29 cellular contexts compared by ENCODE assay signal in genomic region chr3:62732183-62732904, GRCh38.
A peak's percentile ranks its signal among the peaks of the same experiment; 100 is the strongest.
DNase-seq lines count a peak whose midpoint lies in the region; ATAC-seq, FAIRE-seq and TF ChIP-seq lines count a peak whose summit lies in the region.
"Had no signal": no experiment of that assay in that cellular context is flagged by ENCODE, and none has a peak within 500 bp of the region (broad histone marks: within the 10 kb centered on the region; RNA-seq: fewer than 3 reads in every experiment).

No MANE protein-coding gene starts in this region.

- no peak overlapping the region for H2AFZ ChIP-seq in HepG2 (ENCODE audit: low read length)
- H2AFZ ChIP-seq: PC-9 had no signal

- CTCF ChIA-PET in HepG2 (lab: Yijun Ruan, JAX; ENCODE audit: low intra/inter-chr PET ratio, low total read pairs), result no interaction called here
- CTCF ChIA-PET in WTC11 (lab: Charles Lee), result interaction anchor here (1.1 kb wide), 1 partner anchor 63 kb away, joined by 12 read pairs; no protein-coding TSS in a partner anchor
- CTCF ChIA-PET in CD8-positive, alpha-beta memory T cell (lab: Charles Lee), result no interaction called here

- no peaks in the 10 kb centered on the region for H3K79me2 ChIP-seq in HepG2 (ENCODE audit: insufficient read depth, low read length)

- peak; percentile 57 for FAIRE-seq in HepG2 (lab: Jason Lieb, UNC)
- FAIRE-seq in GM12891 (lab: Jason Lieb, UNC), result no peak
- FAIRE-seq: GM12878 had no signal

- TF ChIP-seq EP300 in HepG2 (IDR thresholded peaks at IDR 0.05; ENCODE audit: low read depth in 2 of 2, low read length in 2 of 2), result peak; percentile 61 to 89; a peak in 2 of 4 replicates
- peak; percentile 91 for TF ChIP-seq EP300 in HepG2 (CRISPR knock-in tag; IDR thresholded peaks at IDR 0.05; ENCODE audit: borderline replicate concordance)

- in situ Hi-C loops in HepG2 (cut with HindIII; ENCODE audit: extremely low pct_ligation_motif_present, low pct_unique_long_range_greater_than_20kb), result no loop called here

- peak overlapping the region; percentile 36 for H3K4me2 ChIP-seq in HepG2 (ENCODE audit: low read depth, low read length)
- H3K4me2 ChIP-seq: PC-9 had no signal

- H3K4me1 ChIP-seq in HepG2 (ENCODE audit: insufficient read depth, low read length) (peaks cover 21% of the 10 kb centered on the region), right lobe of liver (no peaks in the 10 kb centered on the region), endodermal cell (ENCODE audit: control insufficient read depth, insufficient read depth, low read length) (no peaks in the 10 kb centered on the region)
- no peaks in the 10 kb centered on the region for H3K4me1 ChIP-seq in CD8-positive, alpha-beta memory T cell (ENCODE audit: insufficient read depth, low read length)
- H3K4me1 ChIP-seq: BE2C had no signal

- intact Hi-C loops in HepG2 (cut with micrococcal nuclease; ENCODE audit: unreplicated experiment), result no loop called here
- intact Hi-C loops in right lobe of liver (cut with DNase I), result no loop called here
- intact Hi-C loops in left colon (cut with DNase I, micrococcal nuclease), result no loop called here

- no peaks in the 10 kb centered on the region for H4K20me1 ChIP-seq in HepG2 (ENCODE audit: insufficient read depth, low read length)

- H3K27me3 ChIP-seq in HepG2 (ENCODE audit: control insufficient read depth in 1 of 2, insufficient read depth in 2 of 2, low read length in 2 of 2) (no peaks in the 10 kb centered on the region; a peak in 1 of 5 replicates), right lobe of liver (no peaks in the 10 kb centered on the region), endodermal cell (ENCODE audit: control insufficient read depth, insufficient read depth, low read length, poor library complexity, severe bottlenecking) (no peaks in the 10 kb centered on the region)
- H3K27me3 ChIP-seq in CD8-positive, alpha-beta memory T cell (ENCODE audit: insufficient read depth, low read length, poor library complexity, severe bottlenecking), result no peaks in the 10 kb centered on the region
- H3K27me3 ChIP-seq: BE2C, SJSA1 had no signal

- H3K9ac ChIP-seq in HepG2 (ENCODE audit: insufficient read depth, low read depth, low read length), result peak overlapping the region; percentile 23; the same call in 1 of the 2 replicates
- H3K9ac ChIP-seq in endodermal cell (ENCODE audit: extremely low read depth, low read length, poor library complexity, severe bottlenecking), result no peak overlapping the region

- TF ChIP-seq RAD21 in HepG2 (CRISPR knock-in tag; IDR thresholded peaks at IDR 0.05), result no peak

- DNase-seq in HepG2 (ENCODE audit: low spot score), result peak; percentile 88
- DNase-seq in right lobe of liver, result no peak
- no peak for DNase-seq in WTC11 (ENCODE audit: low spot score)
- peak in 1 of 2 donors; percentile 34 for DNase-seq in left colon
- DNase-seq in GM12891 (ENCODE audit: insufficient read length, low spot score), result no peak
- no peak for DNase-seq in CD8-positive, alpha-beta memory T cell
- DNase-seq in endodermal cell, result no peak
- DNase-seq: 8988T, ACHN, BE2C, DMS53, GDM1, Karpas-422, NCI-H1092, NCI-H1417 treated with DMSO at 0.1 percent for 48 hours, NCI-H1694 treated with DMSO at 0.1 percent for 48 hours, NCI-H2081 treated with DMSO at 0.1 percent for 48 hours, NCI-H2171, NCI-H226, NCI-H524, NCI-H774, PC-9 had no signal

- POLR2A ChIA-PET in HepG2 (lab: Yijun Ruan, JAX) (no interaction called here), WTC11 (lab: Charles Lee) (interaction anchor here (0.5 kb wide), 1 partner anchor 40 kb away, joined by 3 read pairs; no protein-coding TSS in a partner anchor)
- POLR2A ChIA-PET in CD8-positive, alpha-beta memory T cell (lab: Charles Lee), result no interaction called here

- WGBS in HepG2 (ENCODE audit: low lambda C conversion rate), result 7% methylated on average over 5 of the region's 5 CpGs
- 65% methylated on average over 5 of the region's 5 CpGs for WGBS in right lobe of liver (ENCODE audit: insufficient coverage, low coverage, low lambda C conversion rate, missing lambda C conversion rate)
- WGBS in endodermal cell (ENCODE audit: insufficient coverage in 1 of 2, insufficient read length in 1 of 2), 2 experiments, result 94 to 100% methylated on average over 4 to 5 of the region's 5 CpGs

- H3K4me3 Mint-ChIP-seq in WTC11 (no peak overlapping the region), endodermal cell (no peak overlapping the region)
- H3K4me3 Mint-ChIP-seq in CD8-positive, alpha-beta memory T cell, result no peak overlapping the region
- H3K4me3 Mint-ChIP-seq: CD14-positive monocyte had no signal

- no peak for TF ChIP-seq CTCF in HepG2 (CRISPR knock-in tag; IDR thresholded peaks at IDR 0.05)
- no peak for TF ChIP-seq CTCF in right lobe of liver (IDR thresholded peaks at IDR 0.05)
- TF ChIP-seq CTCF in WTC11 (IDR thresholded peaks at IDR 0.05), result no peak
- no peak for TF ChIP-seq CTCF in endodermal cell (conservative IDR thresholded peaks at IDR 0.05)

- H3K27ac Mint-ChIP-seq in WTC11 (no peak overlapping the region), endodermal cell (no peak overlapping the region)
- H3K27ac Mint-ChIP-seq in CD8-positive, alpha-beta memory T cell, result no peak overlapping the region
- H3K27ac Mint-ChIP-seq: CD14-positive monocyte had no signal

- H3K36me3 ChIP-seq in HepG2 (replicated peaks in 1 of 2; ENCODE audit: control insufficient read depth in 1 of 2, insufficient read depth in 2 of 2, low read length in 2 of 2) (no peaks in the 10 kb centered on the region), right lobe of liver (no peaks in the 10 kb centered on the region), endodermal cell (ENCODE audit: control insufficient read depth, insufficient read depth, low read length) (no peaks in the 10 kb centered on the region)
- H3K36me3 ChIP-seq in CD8-positive, alpha-beta memory T cell (ENCODE audit: insufficient read depth, low read length), result no peaks in the 10 kb centered on the region
- H3K36me3 ChIP-seq: BE2C, SJSA1 had no signal

- H3K4me3 ChIP-seq in HepG2 (replicated peaks in 1 of 3; ENCODE audit: insufficient read depth in 1 of 3, low read depth in 2 of 3, low read length in 3 of 3) (no peak overlapping the region), right lobe of liver (no peak overlapping the region), endodermal cell (ENCODE audit: low read length) (no peak overlapping the region)
- no peak overlapping the region for H3K4me3 ChIP-seq in CD8-positive, alpha-beta memory T cell (ENCODE audit: low read length)
- H3K4me3 ChIP-seq: GM12878, PC-9, SJSA1 had no signal

- no peaks in the 10 kb centered on the region for H3K27me3 Mint-ChIP-seq in WTC11 (ENCODE audit: low read depth)
- no peaks in the 10 kb centered on the region for H3K27me3 Mint-ChIP-seq in CD8-positive, alpha-beta memory T cell
- no peaks in the 10 kb centered on the region for H3K27me3 Mint-ChIP-seq in endodermal cell (ENCODE audit: insufficient read depth)

- TF ChIP-seq POLR2A in HepG2 (IDR thresholded peaks at IDR 0.05; ENCODE audit: insufficient read depth in 1 of 2, low read depth in 2 of 2, low read length in 2 of 2) (no peak), right lobe of liver (IDR thresholded peaks at IDR 0.05) (no peak), GM12891 (IDR thresholded peaks at IDR 0.05; ENCODE audit: low read depth, low read length) (no peak)

- BruUV-seq in HepG2 (replicated peaks; lab: Mats Ljungman, UMichigan), result no TSS peak

- H3K9me3 ChIP-seq in HepG2 (ENCODE audit: low read length) (no peaks in the 10 kb centered on the region), right lobe of liver (no peaks in the 10 kb centered on the region), endodermal cell (ENCODE audit: control insufficient read depth, low read length) (no peaks in the 10 kb centered on the region)
- H3K9me3 ChIP-seq in CD8-positive, alpha-beta memory T cell (ENCODE audit: low read length), result no peaks in the 10 kb centered on the region
- H3K9me3 ChIP-seq: BE2C, SJSA1 had no signal

- no peaks in the 10 kb centered on the region; the same call in 1 of the 2 replicates for H3K4me1 Mint-ChIP-seq in WTC11
- H3K4me1 Mint-ChIP-seq in CD8-positive, alpha-beta memory T cell, result no peaks in the 10 kb centered on the region
- peaks cover 9% of the 10 kb centered on the region for H3K4me1 Mint-ChIP-seq in endodermal cell
- H3K4me1 Mint-ChIP-seq: CD14-positive monocyte had no signal

- peak; percentile 97 for ATAC-seq in HepG2
- no peak for ATAC-seq in right lobe of liver
- ATAC-seq in WTC11, result no peak
- ATAC-seq in left colon, result peak; percentile 98
- ATAC-seq in HG03565 (IDR thresholded peaks at IDR 0.05; ENCODE audit: unreplicated experiment), result no peak
- ATAC-seq: GM12878, HCT116, Right ventricle myocardium inferior had no signal

- H3K9me3 Mint-ChIP-seq in WTC11, result no peaks in the 10 kb centered on the region
- H3K9me3 Mint-ChIP-seq in CD8-positive, alpha-beta memory T cell, result peaks cover 0 to 6% (median 0%) of the 10 kb centered on the region in 5 donors
- no peaks in the 10 kb centered on the region for H3K9me3 Mint-ChIP-seq in endodermal cell

- H3K27ac ChIP-seq in HepG2 (ENCODE audit: extremely low read length, insufficient read depth, low read length) (peak overlapping the region; percentile 79), right lobe of liver (no peak overlapping the region), endodermal cell (ENCODE audit: low read depth, low read length) (no peak overlapping the region)
- no peak overlapping the region for H3K27ac ChIP-seq in CD8-positive, alpha-beta memory T cell (ENCODE audit: low read depth, low read length)
- H3K27ac ChIP-seq: HL-60, PC-9, SJSA1 had no signal

- H3K36me3 Mint-ChIP-seq in WTC11, result no peaks in the 10 kb centered on the region
- no peaks in the 10 kb centered on the region for H3K36me3 Mint-ChIP-seq in CD8-positive, alpha-beta memory T cell
- no peaks in the 10 kb centered on the region for H3K36me3 Mint-ChIP-seq in endodermal cell (ENCODE audit: low read depth)
- H3K36me3 Mint-ChIP-seq: CD14-positive monocyte had no signal

TF ChIP-seq in WTC11, 78 proteins besides CTCF, POLR2A, EP300 and RAD21:
- TF ChIP-seq GABPB1 (CRISPR knock-in tag; IDR thresholded peaks at IDR 0.05), result peak; percentile 48; the same call in 1 of the 2 replicates
- no peak for TF ChIP-seq ESRRA (CRISPR knock-in tag; IDR thresholded peaks at IDR 0.05; ENCODE audit: borderline replicate concordance)

TF ChIP-seq in GM12891, 5 proteins besides CTCF, POLR2A, EP300 and RAD21:
- TF ChIP-seq POU2F2 (IDR thresholded peaks at IDR 0.05; ENCODE audit: low read depth, low read length), result no peak
- no peak for TF ChIP-seq SPI1 (IDR thresholded peaks at IDR 0.05; ENCODE audit: low read depth, low read length)
- no peak for TF ChIP-seq POLR2AphosphoS5 (IDR thresholded peaks at IDR 0.05; ENCODE audit: low read depth, low read length)
- TF ChIP-seq TAF1 (IDR thresholded peaks at IDR 0.05; ENCODE audit: low read depth, low read length), result no peak
- no peak for TF ChIP-seq PAX5 (IDR thresholded peaks at IDR 0.05; ENCODE audit: insufficient read depth, low read length, severe bottlenecking)

Comparison
In these comparisons a context has a peak if more than half of its experiments do, and no peak if none do; other contexts are left out.
1. ATAC-seq: peak in HepG2 (single experiment) and left colon (single experiment); none in right lobe of liver (0 of 4), WTC11 (single experiment) and HG03565 (single experiment).
2. Of the 50 proteins assayed by ChIP-seq in both HepG2 and WTC11: peak only in HepG2: ATF1, ATF2, ESRRA, ETV6, FOXJ3, FOXK1 and 11 more; only in WTC11: none; in both: GABPB1; in neither: 29; mixed calls (peak in some experiments, not most) for 3.